ENCODE assay signal across 18 cellular contexts in genomic region chr4:22524895-22525294, GRCh38.
"Had no signal": no experiment of that assay in that cellular context is flagged by ENCODE, and none has a peak within 500 bp of the region (broad histone marks: within the 10 kb centered on the region; RNA-seq: fewer than 3 reads in every experiment).

No MANE protein-coding gene starts in this region.

- H3K36me3 Mint-ChIP-seq: mesothelial cell of epicardium had no signal

- H3K4me1 ChIP-seq: heart right ventricle, left lung, lower lobe of right lung had no signal

- H3K27me3 ChIP-seq: dorsolateral prefrontal cortex, esophagus muscularis mucosa, foreskin keratinocyte, heart right ventricle, left lung had no signal

- H3K36me3 ChIP-seq: esophagus muscularis mucosa, heart right ventricle, left lung, lower lobe of right lung had no signal

- H3K27ac ChIP-seq: coronary artery, dorsolateral prefrontal cortex, esophagus muscularis mucosa, foreskin keratinocyte, heart right ventricle, left lung, lower lobe of right lung had no signal

- H3K9me3 ChIP-seq: esophagus muscularis mucosa, heart right ventricle, left lung, lower lobe of right lung, mucosa of descending colon had no signal

- DNase-seq: dermis blood vessel endothelial cell; dorsolateral prefrontal cortex; effector CD4-positive, alpha-beta T cell; effector memory CD4-positive, alpha-beta T cell; foreskin keratinocyte; glutamatergic neuron; head of caudate nucleus; heart right ventricle; hippocampal formation; left cardiac atrium; left lung; left ventricle myocardium superior; lower lobe of right lung; mesenchymal stem cell; mucosa of descending colon had no signal

- H3K27ac Mint-ChIP-seq: mesothelial cell of epicardium had no signal

- ATAC-seq: foreskin keratinocyte, heart right ventricle, left cardiac atrium, left lung, left ventricle myocardium superior, lower lobe of right lung, mucosa of descending colon had no signal

- H3K4me3 Mint-ChIP-seq: mesothelial cell of epicardium had no signal

- H3K4me3 ChIP-seq: coronary artery, dorsolateral prefrontal cortex, esophagus muscularis mucosa, heart right ventricle, left lung, lower lobe of right lung, mucosa of descending colon had no signal

- H3K9me3 Mint-ChIP-seq: mesothelial cell of epicardium had no signal
